ENCODE assay signal across 17 cellular contexts in genomic region chr18:67117804-67118203, GRCh38.
DNase-seq lines count a peak whose midpoint lies in the region; ATAC-seq and TF ChIP-seq lines count a peak whose summit lies in the region.
"Had no signal": no experiment of that assay in that cellular context is flagged by ENCODE, and none has a peak within 500 bp of the region (broad histone marks: within the 10 kb centered on the region; RNA-seq: fewer than 3 reads in every experiment).

No MANE protein-coding gene starts in this region.

- DNase-seq in EH (ENCODE audit: low read depth) (peak; percentile 13), astrocyte of the hippocampus (ENCODE audit: low read depth, low spot score) (peak; percentile 45), fibroblast of the aortic adventitia (ENCODE audit: low read depth) (peak; percentile 7), myocyte (ENCODE audit: low read depth) (peak; percentile 8), NCI-H1694 (lab: John Stamatoyannopoulos, UW) (no peak)
- no peak for DNase-seq in activated CD8-positive, alpha-beta memory T cell treated with anti-CD3 and anti-CD28 coated beads, Interleukin-2, amount 50 U/mL, for 4 hours
- DNase-seq in activated CD4-positive, alpha-beta T cell treated with anti-CD3 and anti-CD28 coated beads, Interleukin-2, amount 50 U/mL, for 1 hour, result no peak
- DNase-seq: CD8-positive, alpha-beta memory T cell; GF-D8; GOT3; NCI-H1105; NCI-H187; NCI-H446; OCI-M1; SHP77 treated with DMSO at 0.1 percent for 48 hours had no signal

- no peak for ATAC-seq in GM19397 (IDR thresholded peaks at IDR 0.05; ENCODE audit: unreplicated experiment)

- no peak for TF ChIP-seq CTCF in fibroblast of the aortic adventitia (IDR thresholded peaks at IDR 0.05; ENCODE audit: insufficient read depth, low read length)

- no peak overlapping the region for H3K4me3 ChIP-seq in fibroblast of the aortic adventitia (ENCODE audit: low read depth, low read length)
- H3K4me3 ChIP-seq: BLaER1 treated with 17β-estradiol and CSF1 and Interleukin-3, amounts not matched to agents 10 nM and 100 nM had no signal

Comparison
In these comparisons a context has a peak if more than half of its experiments do, and no peak if none do; other contexts are left out.
1. DNase-seq: peak in EH (single experiment), astrocyte of the hippocampus (single experiment), fibroblast of the aortic adventitia (single experiment) and myocyte (single experiment); none in activated CD8-positive, alpha-beta memory T cell treated with anti-CD3 and anti-CD28 coated beads, Interleukin-2, amount 50 U/mL, for 4 hours (single experiment), activated CD4-positive, alpha-beta T cell treated with anti-CD3 and anti-CD28 coated beads, Interleukin-2, amount 50 U/mL, for 1 hour (single experiment) and NCI-H1694 (single experiment).